ENCODE assay signal across 14 cellular contexts in genomic region chr3:31226331-31226730, GRCh38.
A peak's percentile ranks its signal among the peaks of the same experiment; 100 is the strongest.
DNase-seq lines count a peak whose midpoint lies in the region; ATAC-seq and TF ChIP-seq lines count a peak whose summit lies in the region.
"Had no signal": no experiment of that assay in that cellular context is flagged by ENCODE, and none has a peak within 500 bp of the region (broad histone marks: within the 10 kb centered on the region; RNA-seq: fewer than 3 reads in every experiment).

No MANE protein-coding gene starts in this region.

- TF ChIP-seq CTCF in VCaP (conservative IDR thresholded peaks at IDR 0.05): no peak
- TF ChIP-seq CTCF in coronary artery (IDR thresholded peaks at IDR 0.05): no peak

- H3K36me3 Mint-ChIP-seq in IgD-negative memory B cell: peaks cover 3% of the 10 kb centered on the region
- peaks cover 0 to 2% (median 0%) of the 10 kb centered on the region in 3 donors for H3K36me3 Mint-ChIP-seq in naive thymus-derived CD8-positive, alpha-beta T cell

- no peak overlapping the region for H3K4me3 ChIP-seq in coronary artery
- H3K4me3 ChIP-seq: stomach had no signal

- H3K27ac Mint-ChIP-seq in IgD-negative memory B cell: peak overlapping the region; percentile 86 to 97 (median 96)
- H3K27ac Mint-ChIP-seq in naive thymus-derived CD8-positive, alpha-beta T cell: peak overlapping the region; percentile 77 to 97 (median 94)
- H3K27ac Mint-ChIP-seq: HFFc6 had no signal

- H3K4me1 Mint-ChIP-seq in IgD-negative memory B cell: peaks cover 31 to 41% (median 41%) of the 10 kb centered on the region in 3 donors
- peaks cover 42 to 94% (median 88%) of the 10 kb centered on the region in 4 donors for H3K4me1 Mint-ChIP-seq in naive thymus-derived CD8-positive, alpha-beta T cell

- H3K27ac ChIP-seq in VCaP (peak overlapping the region; percentile 78), coronary artery (no peak overlapping the region)
- H3K27ac ChIP-seq: brain microvascular endothelial cell, stomach had no signal

- no peaks in the 10 kb centered on the region for H3K27me3 Mint-ChIP-seq in IgD-negative memory B cell
- no peaks in the 10 kb centered on the region for H3K27me3 Mint-ChIP-seq in naive thymus-derived CD8-positive, alpha-beta T cell

- peak overlapping the region; percentile 48 to 91 (median 66) for H3K4me3 Mint-ChIP-seq in IgD-negative memory B cell
- peak overlapping the region; percentile 51 to 83 (median 74) for H3K4me3 Mint-ChIP-seq in naive thymus-derived CD8-positive, alpha-beta T cell
- H3K4me3 Mint-ChIP-seq: HFFc6 had no signal

- DNase-seq in NOMO-1 treated with DMSO at 0.1 percent for 48 hours (lab: John Stamatoyannopoulos, UW; ENCODE audit: unreplicated experiment): peak; percentile 21
- no peak for DNase-seq in NOMO-1 treated with dmso at 0.1 percent for 144 hours (lab: John Stamatoyannopoulos, UW; ENCODE audit: unreplicated experiment)
- DNase-seq in naive thymus-derived CD8-positive, alpha-beta T cell: peak in 7 of 10 donors; percentile 2 to 73 (median 39)
- DNase-seq in NCI-H774 (lab: John Stamatoyannopoulos, UW): no peak
- DNase-seq in coronary artery (ENCODE audit: low spot score): no peak
- DNase-seq: 8988T; activated CD4-positive, alpha-beta T cell treated with anti-CD3 and anti-CD28 coated beads, Interleukin-2, amount 50 U/mL, for 4 hours; brain microvascular endothelial cell; HFFc6; NCI-H187; stomach had no signal

- POLR2A ChIA-PET in naive thymus-derived CD8-positive, alpha-beta T cell (lab: Charles Lee): interaction anchor here (0.7 to 5.8 kb wide), 6 partner anchors 8 to 306 kb away, joined by 3 to 48 read pairs (median 8); partner anchors contain the start of gene STT3B

- ATAC-seq in naive thymus-derived CD8-positive, alpha-beta T cell: peak; percentile 43 to 58
- ATAC-seq in HG02970 (IDR thresholded peaks at IDR 0.05; ENCODE audit: low FRiP score, unreplicated experiment): no peak

- no peaks in the 10 kb centered on the region for H3K9me3 Mint-ChIP-seq in IgD-negative memory B cell
- peaks cover 0 to 3% (median 0%) of the 10 kb centered on the region in 9 donors for H3K9me3 Mint-ChIP-seq in naive thymus-derived CD8-positive, alpha-beta T cell
- H3K9me3 Mint-ChIP-seq: HFFc6 had no signal

Comparison
In these comparisons a context has a peak if more than half of its experiments do, and no peak if none do; other contexts are left out.
1. DNase-seq: peak in NOMO-1 treated with DMSO at 0.1 percent for 48 hours (single experiment) and naive thymus-derived CD8-positive, alpha-beta T cell (7 of 10); none in NOMO-1 treated with dmso at 0.1 percent for 144 hours (single experiment), NCI-H774 (single experiment) and coronary artery (single experiment).